ENCODE assay signal across 1 cellular context in genomic region chr16:28603381-28604185, GRCh38.
TF ChIP-seq lines count a peak whose summit lies in the region.

No MANE protein-coding gene starts in this region.

TF ChIP-seq in HepG2, 621 proteins besides CTCF, POLR2A, EP300 and RAD21 (continues in another document):
- no peak for TF ChIP-seq CEBPZ (IDR thresholded peaks at IDR 0.05; ENCODE audit: low read length)
- peak; percentile 34; the same call in 1 of the 2 replicates for TF ChIP-seq KDM2A (CRISPR knock-in tag; IDR thresholded peaks at IDR 0.05; ENCODE audit: borderline replicate concordance, low read depth)
- TF ChIP-seq, protein P1, sequence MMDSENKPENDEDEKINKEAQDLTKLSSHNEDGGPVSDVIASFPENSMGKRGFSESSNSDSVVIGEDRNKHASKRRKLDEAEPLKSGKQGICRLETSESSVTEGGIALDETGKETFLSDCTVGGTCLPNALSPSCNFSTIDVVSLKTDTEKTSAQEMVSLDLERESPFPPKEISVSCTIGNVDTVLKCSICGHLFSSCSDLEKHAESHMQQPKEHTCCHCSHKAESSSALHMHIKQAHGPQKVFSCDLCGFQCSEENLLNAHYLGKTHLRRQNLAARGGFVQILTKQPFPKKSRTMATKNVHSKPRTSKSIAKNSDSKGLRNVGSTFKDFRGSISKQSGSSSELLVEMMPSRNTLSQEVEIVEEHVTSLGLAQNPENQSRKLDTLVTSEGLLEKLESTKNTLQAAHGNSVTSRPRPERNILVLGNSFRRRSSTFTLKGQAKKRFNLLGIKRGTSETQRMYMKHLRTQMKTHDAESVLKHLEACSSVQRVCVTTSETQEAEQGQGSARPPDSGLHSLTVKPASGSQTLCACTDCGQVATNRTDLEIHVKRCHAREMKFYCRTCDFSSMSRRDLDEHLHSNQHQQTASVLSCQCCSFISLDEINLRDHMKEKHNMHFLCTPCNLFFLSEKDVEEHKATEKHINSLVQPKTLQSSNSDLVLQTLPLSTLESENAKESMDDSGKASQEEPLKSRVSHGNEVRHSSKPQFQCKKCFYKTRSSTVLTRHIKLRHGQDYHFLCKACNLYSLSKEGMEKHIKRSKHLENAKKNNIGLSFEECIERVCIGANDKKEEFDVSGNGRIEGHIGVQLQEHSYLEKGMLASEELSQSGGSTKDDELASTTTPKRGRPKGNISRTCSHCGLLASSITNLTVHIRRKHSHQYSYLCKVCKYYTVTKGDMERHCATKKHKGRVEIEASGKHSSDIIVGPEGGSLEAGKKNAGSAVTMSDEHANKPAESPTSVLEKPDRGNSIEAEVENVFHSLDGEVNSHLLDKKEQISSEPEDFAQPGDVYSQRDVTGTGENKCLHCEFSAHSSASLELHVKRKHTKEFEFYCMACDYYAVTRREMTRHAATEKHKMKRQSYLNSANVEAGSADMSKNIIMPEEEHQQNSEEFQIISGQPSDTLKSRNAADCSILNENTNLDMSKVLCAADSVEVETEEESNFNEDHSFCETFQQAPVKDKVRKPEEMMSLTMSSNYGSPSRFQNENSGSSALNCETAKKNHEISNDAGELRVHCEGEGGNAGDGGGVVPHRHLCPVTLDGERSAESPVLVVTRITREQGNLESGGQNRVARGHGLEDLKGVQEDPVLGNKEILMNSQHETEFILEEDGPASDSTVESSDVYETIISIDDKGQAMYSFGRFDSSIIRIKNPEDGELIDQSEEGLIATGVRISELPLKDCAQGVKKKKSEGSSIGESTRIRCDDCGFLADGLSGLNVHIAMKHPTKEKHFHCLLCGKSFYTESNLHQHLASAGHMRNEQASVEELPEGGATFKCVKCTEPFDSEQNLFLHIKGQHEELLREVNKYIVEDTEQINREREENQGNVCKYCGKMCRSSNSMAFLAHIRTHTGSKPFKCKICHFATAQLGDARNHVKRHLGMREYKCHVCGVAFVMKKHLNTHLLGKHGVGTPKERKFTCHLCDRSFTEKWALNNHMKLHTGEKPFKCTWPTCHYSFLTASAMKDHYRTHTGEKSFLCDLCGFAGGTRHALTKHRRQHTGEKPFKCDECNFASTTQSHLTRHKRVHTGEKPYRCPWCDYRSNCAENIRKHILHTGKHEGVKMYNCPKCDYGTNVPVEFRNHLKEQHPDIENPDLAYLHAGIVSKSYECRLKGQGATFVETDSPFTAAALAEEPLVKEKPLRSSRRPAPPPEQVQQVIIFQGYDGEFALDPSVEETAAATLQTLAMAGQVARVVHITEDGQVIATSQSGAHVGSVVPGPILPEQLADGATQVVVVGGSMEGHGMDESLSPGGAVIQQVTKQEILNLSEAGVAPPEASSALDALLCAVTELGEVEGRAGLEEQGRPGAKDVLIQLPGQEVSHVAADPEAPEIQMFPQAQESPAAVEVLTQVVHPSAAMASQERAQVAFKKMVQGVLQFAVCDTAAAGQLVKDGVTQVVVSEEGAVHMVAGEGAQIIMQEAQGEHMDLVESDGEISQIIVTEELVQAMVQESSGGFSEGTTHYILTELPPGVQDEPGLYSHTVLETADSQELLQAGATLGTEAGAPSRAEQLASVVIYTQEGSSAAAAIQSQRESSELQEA (CRISPR knock-in tag; IDR thresholded peaks at IDR 0.05; ENCODE audit: not compliant biosample characterization), result no peak
- peak; percentile 55; the same call in 1 of the 2 replicates for TF ChIP-seq ZC3H4 (CRISPR knock-in tag; IDR thresholded peaks at IDR 0.05; ENCODE audit: borderline replicate concordance)
- TF ChIP-seq ZNF687 (CRISPR knock-in tag; IDR thresholded peaks at IDR 0.05), result peak; percentile 42
- 0 out of 2 replicates have a peak, but pooled peaks have one; percentile 23 for TF ChIP-seq SRY (CRISPR knock-in tag; IDR thresholded peaks at IDR 0.05)
- no peak for TF ChIP-seq HDAC6 (IDR thresholded peaks at IDR 0.05; ENCODE audit: low read depth, low read length)
- TF ChIP-seq AKAP8 (CRISPR knock-in tag; IDR thresholded peaks at IDR 0.05), result peak; percentile 45; the same call in 1 of the 2 replicates
- TF ChIP-seq BORCS8-MEF2B (CRISPR knock-in tag; IDR thresholded peaks at IDR 0.05), result peak; percentile 60
- TF ChIP-seq ZC3H13 (CRISPR knock-in tag; IDR thresholded peaks at IDR 0.05), result peak; percentile 79
- TF ChIP-seq ZNF547 (CRISPR knock-in tag; IDR thresholded peaks at IDR 0.05), result peak; percentile 53; the same call in 1 of the 2 replicates
- 0 out of 2 replicates have a peak, but pooled peaks have one; percentile 8 for TF ChIP-seq PITX1 (CRISPR knock-in tag; IDR thresholded peaks at IDR 0.05)
- no peak for TF ChIP-seq ZNF780A (CRISPR knock-in tag; IDR thresholded peaks at IDR 0.05)
- 0 out of 2 replicates have a peak, but pooled peaks have one; percentile 17 for TF ChIP-seq ZNF354B (CRISPR knock-in tag; IDR thresholded peaks at IDR 0.05)
- 0 out of 2 replicates have a peak, but pooled peaks have one; percentile 36 for TF ChIP-seq ZFP91 (CRISPR knock-in tag; IDR thresholded peaks at IDR 0.05; ENCODE audit: borderline replicate concordance)
- TF ChIP-seq HES4 (CRISPR knock-in tag; IDR thresholded peaks at IDR 0.05; ENCODE audit: borderline replicate concordance), result peak; percentile 70; the same call in 1 of the 2 replicates
- TF ChIP-seq ZNF280B (CRISPR knock-in tag; IDR thresholded peaks at IDR 0.05; ENCODE audit: borderline replicate concordance), result peak; percentile 60
- TF ChIP-seq ZNF768 (CRISPR knock-in tag; IDR thresholded peaks at IDR 0.05), result peak; percentile 36; the same call in 1 of the 2 replicates
- TF ChIP-seq, protein P2, sequence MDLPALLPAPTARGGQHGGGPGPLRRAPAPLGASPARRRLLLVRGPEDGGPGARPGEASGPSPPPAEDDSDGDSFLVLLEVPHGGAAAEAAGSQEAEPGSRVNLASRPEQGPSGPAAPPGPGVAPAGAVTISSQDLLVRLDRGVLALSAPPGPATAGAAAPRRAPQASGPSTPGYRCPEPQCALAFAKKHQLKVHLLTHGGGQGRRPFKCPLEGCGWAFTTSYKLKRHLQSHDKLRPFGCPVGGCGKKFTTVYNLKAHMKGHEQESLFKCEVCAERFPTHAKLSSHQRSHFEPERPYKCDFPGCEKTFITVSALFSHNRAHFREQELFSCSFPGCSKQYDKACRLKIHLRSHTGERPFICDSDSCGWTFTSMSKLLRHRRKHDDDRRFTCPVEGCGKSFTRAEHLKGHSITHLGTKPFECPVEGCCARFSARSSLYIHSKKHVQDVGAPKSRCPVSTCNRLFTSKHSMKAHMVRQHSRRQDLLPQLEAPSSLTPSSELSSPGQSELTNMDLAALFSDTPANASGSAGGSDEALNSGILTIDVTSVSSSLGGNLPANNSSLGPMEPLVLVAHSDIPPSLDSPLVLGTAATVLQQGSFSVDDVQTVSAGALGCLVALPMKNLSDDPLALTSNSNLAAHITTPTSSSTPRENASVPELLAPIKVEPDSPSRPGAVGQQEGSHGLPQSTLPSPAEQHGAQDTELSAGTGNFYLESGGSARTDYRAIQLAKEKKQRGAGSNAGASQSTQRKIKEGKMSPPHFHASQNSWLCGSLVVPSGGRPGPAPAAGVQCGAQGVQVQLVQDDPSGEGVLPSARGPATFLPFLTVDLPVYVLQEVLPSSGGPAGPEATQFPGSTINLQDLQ (CRISPR knock-in tag; IDR thresholded peaks at IDR 0.05), result 0 out of 2 replicates have a peak, but pooled peaks have one; percentile 47
- TF ChIP-seq YEATS2 (CRISPR knock-in tag; IDR thresholded peaks at IDR 0.05; ENCODE audit: borderline replicate concordance), result no peak
- TF ChIP-seq RBM22 (optimal IDR thresholded peaks at IDR 0.05; ENCODE audit: low read length), result peak; percentile 70
- TF ChIP-seq ZNF709 (CRISPR knock-in tag; IDR thresholded peaks at IDR 0.05), result 0 out of 2 replicates have a peak, but pooled peaks have one; percentile 43
- TF ChIP-seq MAFG (CRISPR knock-in tag; IDR thresholded peaks at IDR 0.05), result no peak
- no peak for TF ChIP-seq CREM (IDR thresholded peaks at IDR 0.05)
- TF ChIP-seq CREM (CRISPR knock-in tag; IDR thresholded peaks at IDR 0.05), result no peak
